22 cellular contexts compared by ENCODE assay signal in the genomic region with DNA sequence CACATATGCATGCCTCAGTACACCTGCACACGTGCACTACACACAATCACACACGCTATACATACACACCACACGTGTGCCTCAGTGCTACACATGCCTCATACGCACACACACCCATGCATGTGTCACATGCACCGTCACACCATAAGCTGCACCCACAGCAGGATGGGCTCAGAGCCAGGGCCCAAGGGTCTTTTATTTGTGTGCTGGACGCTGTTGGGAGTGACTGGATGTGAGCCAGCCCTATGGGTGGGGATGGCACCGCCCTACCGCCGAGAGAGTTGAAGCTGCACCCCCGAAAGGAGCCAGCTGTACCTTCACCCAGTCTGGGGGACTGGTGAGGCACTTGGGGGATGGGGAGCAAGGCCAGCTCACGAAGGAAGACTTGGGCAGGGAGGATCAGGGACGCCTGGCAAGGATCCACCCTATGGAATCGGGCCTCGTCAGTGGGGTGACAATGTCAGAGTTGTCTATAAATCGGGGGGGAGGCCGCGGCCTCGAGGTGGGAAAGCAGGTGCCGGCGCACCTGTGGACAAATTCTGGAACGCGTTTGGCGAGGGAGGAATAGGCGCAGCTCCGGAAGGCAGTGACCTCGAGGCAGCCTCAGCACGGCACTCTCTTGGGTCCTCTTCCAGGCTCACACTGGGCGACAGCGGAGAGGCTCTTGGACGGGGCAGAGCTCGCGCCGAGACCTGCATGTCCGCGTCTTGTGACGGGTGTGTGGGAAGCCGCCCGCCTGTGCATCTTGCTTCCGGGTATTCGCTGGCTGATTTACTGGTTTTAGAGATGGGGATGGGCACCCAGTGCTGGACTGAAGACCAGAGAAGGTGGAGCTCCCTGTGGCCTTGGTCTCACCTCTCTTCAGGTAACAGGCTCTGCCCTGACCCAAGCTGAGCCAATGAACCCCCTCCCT. TPM values are rescaled to one million over a fixed set of nuclear protein-coding genes. Genes with fewer than 3 reads are reported as not detected.
DNase-seq lines count a peak whose midpoint lies in the region; ATAC-seq, FAIRE-seq and TF ChIP-seq lines count a peak whose summit lies in the region.
"Had no signal": no experiment of that assay in that cellular context is flagged by ENCODE, and none has a peak within 500 bp of the region (broad histone marks: within the 10 kb centered on the region; RNA-seq: fewer than 3 reads in every experiment).

No MANE protein-coding gene starts in this region.

- 26% methylated on average over 24 of the region's 40 CpGs for WGBS in HepG2 (ENCODE audit: low lambda C conversion rate)
- 56% methylated on average over 9 of the region's 40 CpGs for WGBS in right lobe of liver (ENCODE audit: insufficient coverage, low coverage, low lambda C conversion rate, missing lambda C conversion rate)

- intact Hi-C loops in HepG2 (cut with micrococcal nuclease; ENCODE audit: unreplicated experiment) (no loop called here), right lobe of liver (cut with DNase I) (no loop called here), PC-9 (cut with micrococcal nuclease; ENCODE audit: unreplicated experiment) (no loop called here), mucosa of descending colon (cut with DNase I, micrococcal nuclease) (no loop called here)

- no peak for TF ChIP-seq POLR2A in HepG2 (IDR thresholded peaks at IDR 0.05; ENCODE audit: insufficient read depth in 1 of 2, low read depth in 2 of 2, low read length in 2 of 2)
- TF ChIP-seq POLR2A in right lobe of liver (IDR thresholded peaks at IDR 0.05) = no peak

- 0 out of 2 replicates have a peak, but pooled peaks cover 5% of the 10 kb centered on the region for H3F3A ChIP-seq in PC-9 (ENCODE audit: insufficient read depth, low read depth)

- H3K4me1 ChIP-seq in HepG2 (ENCODE audit: insufficient read depth, low read length) (peaks cover 36% of the 10 kb centered on the region), right lobe of liver (no peaks in the 10 kb centered on the region), PC-9 (replicated peaks; ENCODE audit: insufficient read depth) (no peaks in the 10 kb centered on the region), mucosa of descending colon (ENCODE audit: low read depth) (peaks cover 2% of the 10 kb centered on the region)
- H3K4me1 ChIP-seq: foreskin keratinocyte had no signal

- POLR2A ChIA-PET in HepG2 (lab: Yijun Ruan, JAX) (interaction anchor here (0.5 kb wide), 1 partner anchor 84 kb away, joined by 3 read pairs; a partner anchor contains a TSS), PC-9 (lab: Charles Lee; ENCODE audit: unreplicated experiment) (interaction anchor here (0.6 to 0.7 kb wide), 3 partner anchors 11 to 123 kb away, joined by 3 to 5 read pairs (median 4); no protein-coding TSS in a partner anchor)

- no peak for TF ChIP-seq RAD21 in HepG2 (CRISPR knock-in tag; IDR thresholded peaks at IDR 0.05)

- DNase-seq in HepG2 (ENCODE audit: low spot score) = no peak
- DNase-seq in right lobe of liver = no peak
- DNase-seq in PC-9 = peak in 1 of 2 experiments; percentile 44
- peak; percentile 73 to 86 (median 85) for DNase-seq in mucosa of descending colon
- no peak for DNase-seq in CD1c-positive myeloid dendritic cell (ENCODE audit: extremely low spot score)
- no peak for DNase-seq in SW480 (ENCODE audit: low spot score)
- no peak for DNase-seq in stimulated activated naive CD4-positive, alpha-beta T cell (lab: John Stamatoyannopoulos, UW)
- DNase-seq: activated CD4-positive, alpha-beta memory T cell treated with anti-CD3 and anti-CD28 coated beads, Interleukin-2, amount 10 ng/mL, durations not matched to agents 7 days and 5 days; activated naive CD8-positive, alpha-beta T cell treated with anti-CD3 and anti-CD28 coated beads, Interleukin-2, amount 10 ng/mL, durations not matched to agents 7 days and 5 days; CD8-positive, alpha-beta memory T cell; cortex of kidney; foreskin keratinocyte; Karpas-422; NCI-H1417 treated with DMSO at 0.1 percent for 48 hours; NCI-H2227 treated with DMSO at 0.1 percent for 48 hours; NK-92 treated with Interleukin-12 subunit alpha and Interleukin-12 subunit beta, amount 100 ng/mL, for 24 hours; retina; SHP77; T-helper 1 cell had no signal

- in situ Hi-C loops in HepG2 (cut with HindIII; ENCODE audit: extremely low pct_ligation_motif_present, low pct_unique_long_range_greater_than_20kb) = no loop called here

- no peak overlapping the region for H2AFZ ChIP-seq in HepG2 (ENCODE audit: low read length)
- no peak overlapping the region for H2AFZ ChIP-seq in PC-9

- ATAC-seq in HepG2 = peak; percentile 37
- ATAC-seq in right lobe of liver = no peak
- peak; percentile 58 for ATAC-seq in mucosa of descending colon
- no peak for ATAC-seq in GM19351 (IDR thresholded peaks at IDR 0.05; ENCODE audit: unreplicated experiment)
- ATAC-seq: foreskin keratinocyte, HCT116 had no signal

- TF ChIP-seq EP300 in HepG2 (IDR thresholded peaks at IDR 0.05; ENCODE audit: low read depth in 2 of 2, low read length in 2 of 2) (no peak), HepG2 (CRISPR knock-in tag; IDR thresholded peaks at IDR 0.05; ENCODE audit: borderline replicate concordance) (no peak)

- H3K9me3 ChIP-seq in HepG2 (ENCODE audit: low read length) = no peaks in the 10 kb centered on the region
- no peaks in the 10 kb centered on the region for H3K9me3 ChIP-seq in right lobe of liver
- no peaks in the 10 kb centered on the region for H3K9me3 ChIP-seq in PC-9 (ENCODE audit: insufficient read depth, low read depth)
- no peaks in the 10 kb centered on the region for H3K9me3 ChIP-seq in mucosa of descending colon
- H3K9me3 ChIP-seq: tibial nerve had no signal

- H3K4me3 ChIP-seq in HepG2 (replicated peaks in 1 of 3; ENCODE audit: insufficient read depth in 1 of 3, low read depth in 2 of 3, low read length in 3 of 3) = peak overlapping the region in 1 of 3 experiments; percentile 44; a peak in 1 of 6 replicates
- H3K4me3 ChIP-seq in right lobe of liver = no peak overlapping the region
- H3K4me3 ChIP-seq in PC-9 = no peak overlapping the region
- H3K4me3 ChIP-seq in mucosa of descending colon = no peak overlapping the region
- H3K4me3 ChIP-seq: tibial nerve had no signal

- H3K79me2 ChIP-seq in HepG2 (ENCODE audit: insufficient read depth, low read length) (no peaks in the 10 kb centered on the region), PC-9 (ENCODE audit: low read depth) (no peaks in the 10 kb centered on the region)

- 0 out of 5 replicates have a peak, but pooled peaks cover 0 to 4% of the 10 kb centered on the region in 2 experiments for H3K36me3 ChIP-seq in HepG2 (replicated peaks in 1 of 2; ENCODE audit: control insufficient read depth in 1 of 2, insufficient read depth in 2 of 2, low read length in 2 of 2)
- peaks cover 0 to 4% (median under 1%) of the 10 kb centered on the region in 4 donors for H3K36me3 ChIP-seq in right lobe of liver
- H3K36me3 ChIP-seq in PC-9 (ENCODE audit: low read depth) = no peaks in the 10 kb centered on the region
- H3K36me3 ChIP-seq in mucosa of descending colon (ENCODE audit: low read depth) = no peaks in the 10 kb centered on the region

- H3K27ac ChIP-seq in HepG2 (ENCODE audit: extremely low read length, insufficient read depth, low read length) (no peak overlapping the region), right lobe of liver (no peak overlapping the region), PC-9 (no peak overlapping the region)
- H3K27ac ChIP-seq: foreskin keratinocyte had no signal

- H3K9me2 ChIP-seq in PC-9 (ENCODE audit: insufficient read depth) = no peaks in the 10 kb centered on the region

- no peak for FAIRE-seq in HepG2 (lab: Jason Lieb, UNC)

- H3K4me2 ChIP-seq in HepG2 (ENCODE audit: low read depth, low read length) (peak overlapping the region; percentile 73), PC-9 (no peak overlapping the region)

- H3K9ac ChIP-seq in HepG2 (ENCODE audit: insufficient read depth, low read depth, low read length) = no peak overlapping the region

- H4K20me1 ChIP-seq in HepG2 (ENCODE audit: insufficient read depth, low read length) (no peaks in the 10 kb centered on the region), PC-9 (ENCODE audit: insufficient read depth) (no peaks in the 10 kb centered on the region)

- TF ChIP-seq CTCF in HepG2 (CRISPR knock-in tag; IDR thresholded peaks at IDR 0.05) (no peak), right lobe of liver (IDR thresholded peaks at IDR 0.05) (no peak), PC-9 (conservative IDR thresholded peaks at IDR 0.05) (no peak), mucosa of descending colon (IDR thresholded peaks at IDR 0.05) (no peak)

- BruUV-seq in HepG2 (replicated peaks; lab: Mats Ljungman, UMichigan) = no TSS peak
- TSS peak; percentile 32 for BruUV-seq in PC-9 (replicated peaks; lab: Mats Ljungman, UMichigan)

- H3K27me3 ChIP-seq in HepG2 (ENCODE audit: control insufficient read depth in 1 of 2, insufficient read depth in 2 of 2, low read length in 2 of 2) (peaks cover 18 to 49% of the 10 kb centered on the region in 2 experiments; a peak in 4 of 5 replicates), right lobe of liver (no peaks in the 10 kb centered on the region), PC-9 (ENCODE audit: insufficient read depth, low read depth) (peaks cover 8% of the 10 kb centered on the region)
- H3K27me3 ChIP-seq: tibial nerve had no signal

- CTCF ChIA-PET in HepG2 (lab: Yijun Ruan, JAX; ENCODE audit: low intra/inter-chr PET ratio, low total read pairs) (no interaction called here), PC-9 (lab: Charles Lee) (no interaction called here)

RNA-seq across cellular contexts. Expression of a gene that starts 7.3 kb away (rescaled TPM):
- total RNA-seq in HepG2 (2016; rRNA removed; fragmentation: Illumina TruSeq; extraction: Trizol) (not detected in 2 replicates), right lobe of liver (1 to 10 TPM in 1 of 6 experiments, under 1 TPM in 5; 0.37 to 1.3 (median 0.80) TPM), PC-9 (2021) (not detected in 2 replicates), mucosa of descending colon (10 to 100 TPM in 1 of 3 donors, 1 to 10 TPM in 2; 2.6 to 10.0 (median 8.1) TPM)
- total RNA-seq in HepG2 (2016; cell fraction: cytosol; rRNA removed; fragmentation: Illumina TruSeq; extraction: Trizol; ENCODE audit: low read depth) = not detected in 2 replicates
- not detected in 2 replicates for total RNA-seq in HepG2 (2016; cell fraction: insoluble cytoplasmic fraction; rRNA removed; fragmentation: Illumina TruSeq; extraction: Trizol)
- not detected in 2 replicates for total RNA-seq in HepG2 (2016; cell fraction: membrane; rRNA removed; fragmentation: Illumina TruSeq; extraction: Trizol)
- total RNA-seq in HepG2 (2016; cell fraction: nucleus; rRNA removed; fragmentation: Illumina TruSeq; extraction: Trizol) = not detected in 2 replicates
- 0.11 and 0.24 TPM in 2 replicates for polyA plus RNA-seq in HepG2 (2011; rRNA removed)
- polyA plus RNA-seq in HepG2 (2011; cell fraction: cytosol; rRNA removed) = 0.03 TPM in 2 replicates
- polyA plus RNA-seq in HepG2 (2011; cell fraction: nucleus; rRNA removed) = 3.2 and 3.4 TPM in 2 replicates
- polyA plus RNA-seq in HepG2 (2012) = 0.09 TPM in 2 replicates
- not detected in 2 replicates for polyA plus RNA-seq in HepG2 (2016; cell fraction: cytosol; fragmentation: Illumina TruSeq; extraction: Trizol; ENCODE audit: low read depth)
- polyA plus RNA-seq in HepG2 (2016; cell fraction: insoluble cytoplasmic fraction; fragmentation: Illumina TruSeq; extraction: Trizol; ENCODE audit: low read depth) = not detected in 2 replicates
- not detected in 2 replicates for polyA plus RNA-seq in HepG2 (2016; cell fraction: membrane; fragmentation: Illumina TruSeq; extraction: Trizol; ENCODE audit: low read depth)
- polyA plus RNA-seq in HepG2 (2016; cell fraction: nucleus; fragmentation: Illumina TruSeq; extraction: Trizol; ENCODE audit: insufficient read depth, low read depth) = not detected in 2 replicates
- polyA minus RNA-seq in HepG2 (2011; rRNA and poly(A)+ RNA removed; ENCODE audit: low replicate concordance) = not detected in 2 replicates
- not detected in 2 replicates for polyA minus RNA-seq in HepG2 (2011; cell fraction: cytosol; rRNA and poly(A)+ RNA removed)
- 0.25 and 0.26 TPM in 2 replicates for polyA minus RNA-seq in HepG2 (2011; cell fraction: nucleus; rRNA and poly(A)+ RNA removed)
- total RNA-seq: activated naive CD8-positive, alpha-beta T cell treated with anti-CD3 and anti-CD28 coated beads, Interleukin-2, amount 10 ng/mL, durations not matched to agents 7 days and 5 days; foreskin keratinocyte had no signal
- polyA plus RNA-seq: CD8-positive, alpha-beta memory T cell had no signal

RNA-seq across cellular contexts. Expression of a gene that starts 12.0 kb away (rescaled TPM):
- 0.24 TPM in 1 of 2 replicates, not detected in the other for total RNA-seq in HepG2 (2016; rRNA removed; fragmentation: Illumina TruSeq; extraction: Trizol)
- total RNA-seq in HepG2 (2016; cell fraction: cytosol; rRNA removed; fragmentation: Illumina TruSeq; extraction: Trizol; ENCODE audit: low read depth) = 0.26 and 0.61 TPM in 2 replicates
- 0.11 TPM in 1 of 2 replicates, not detected in the other for total RNA-seq in HepG2 (2016; cell fraction: insoluble cytoplasmic fraction; rRNA removed; fragmentation: Illumina TruSeq; extraction: Trizol)
- 0.21 and 0.31 TPM in 2 replicates for total RNA-seq in HepG2 (2016; cell fraction: membrane; rRNA removed; fragmentation: Illumina TruSeq; extraction: Trizol)
- not detected in 2 replicates for total RNA-seq in HepG2 (2016; cell fraction: nucleus; rRNA removed; fragmentation: Illumina TruSeq; extraction: Trizol)
- polyA plus RNA-seq in HepG2 (2011; rRNA removed) = 0.48 and 0.63 TPM in 2 replicates
- 0.33 and 0.58 TPM in 2 replicates for polyA plus RNA-seq in HepG2 (2011; cell fraction: cytosol; rRNA removed)
- 3.2 and 3.7 TPM in 2 replicates for polyA plus RNA-seq in HepG2 (2011; cell fraction: nucleus; rRNA removed)
- polyA plus RNA-seq in HepG2 (2012) = 0.17 and 0.36 TPM in 2 replicates
- polyA plus RNA-seq in HepG2 (2016; cell fraction: cytosol; fragmentation: Illumina TruSeq; extraction: Trizol; ENCODE audit: low read depth) = 0.16 TPM in 1 of 2 replicates, not detected in the other
- polyA plus RNA-seq in HepG2 (2016; cell fraction: insoluble cytoplasmic fraction; fragmentation: Illumina TruSeq; extraction: Trizol; ENCODE audit: low read depth) = not detected in 2 replicates
- polyA plus RNA-seq in HepG2 (2016; cell fraction: membrane; fragmentation: Illumina TruSeq; extraction: Trizol; ENCODE audit: low read depth) = not detected in 2 replicates
- polyA plus RNA-seq in HepG2 (2016; cell fraction: nucleus; fragmentation: Illumina TruSeq; extraction: Trizol; ENCODE audit: insufficient read depth, low read depth) = not detected in 2 replicates
- polyA minus RNA-seq in HepG2 (2011; rRNA and poly(A)+ RNA removed; ENCODE audit: low replicate concordance) = not detected in 2 replicates
- not detected in 2 replicates for polyA minus RNA-seq in HepG2 (2011; cell fraction: cytosol; rRNA and poly(A)+ RNA removed)
- polyA minus RNA-seq in HepG2 (2011; cell fraction: nucleus; rRNA and poly(A)+ RNA removed) = 0.50 TPM in 1 of 2 replicates, not detected in the other
- total RNA-seq in right lobe of liver = not detected
- not detected in 2 replicates for total RNA-seq in PC-9 (2021)
- 1 to 10 TPM; 1.7 to 6.8 (median 1.9) TPM for total RNA-seq in mucosa of descending colon
- total RNA-seq: activated CD4-positive, alpha-beta memory T cell treated with anti-CD3 and anti-CD28 coated beads, Interleukin-2, amount 10 ng/mL, durations not matched to agents 7 days and 5 days; activated naive CD8-positive, alpha-beta T cell treated with anti-CD3 and anti-CD28 coated beads, Interleukin-2, amount 10 ng/mL, durations not matched to agents 7 days and 5 days; CD8-positive, alpha-beta memory T cell; foreskin keratinocyte; tibial nerve had no signal
- polyA plus RNA-seq: CD8-positive, alpha-beta memory T cell; foreskin keratinocyte had no signal

RNA-seq across cellular contexts. Expression of a gene that starts 14.6 kb away (rescaled TPM):
- 0.35 and 0.60 TPM in 2 replicates for total RNA-seq in HepG2 (2016; rRNA removed; fragmentation: Illumina TruSeq; extraction: Trizol)
- not detected in 2 replicates for total RNA-seq in HepG2 (2016; cell fraction: cytosol; rRNA removed; fragmentation: Illumina TruSeq; extraction: Trizol; ENCODE audit: low read depth)
- 0.50 TPM in 1 of 2 replicates, not detected in the other for total RNA-seq in HepG2 (2016; cell fraction: insoluble cytoplasmic fraction; rRNA removed; fragmentation: Illumina TruSeq; extraction: Trizol)
- not detected in 2 replicates for total RNA-seq in HepG2 (2016; cell fraction: membrane; rRNA removed; fragmentation: Illumina TruSeq; extraction: Trizol)
- total RNA-seq in HepG2 (2016; cell fraction: nucleus; rRNA removed; fragmentation: Illumina TruSeq; extraction: Trizol) = 0.81 and 1.0 TPM in 2 replicates
- 1.9 and 2.9 TPM in 2 replicates for polyA plus RNA-seq in HepG2 (2011; rRNA removed)
- polyA plus RNA-seq in HepG2 (2011; cell fraction: cytosol; rRNA removed) = 1.2 and 1.4 TPM in 2 replicates
- polyA plus RNA-seq in HepG2 (2011; cell fraction: nucleus; rRNA removed) = 10.2 and 14.0 TPM in 2 replicates
- polyA plus RNA-seq in HepG2 (2012) = 0.63 and 1.1 TPM in 2 replicates
- not detected in 2 replicates for polyA plus RNA-seq in HepG2 (2016; cell fraction: cytosol; fragmentation: Illumina TruSeq; extraction: Trizol; ENCODE audit: low read depth)
- polyA plus RNA-seq in HepG2 (2016; cell fraction: insoluble cytoplasmic fraction; fragmentation: Illumina TruSeq; extraction: Trizol; ENCODE audit: low read depth) = not detected in 2 replicates
- polyA plus RNA-seq in HepG2 (2016; cell fraction: membrane; fragmentation: Illumina TruSeq; extraction: Trizol; ENCODE audit: low read depth) = not detected in 2 replicates
- polyA plus RNA-seq in HepG2 (2016; cell fraction: nucleus; fragmentation: Illumina TruSeq; extraction: Trizol; ENCODE audit: insufficient read depth, low read depth) = 1.8 and 2.1 TPM in 2 replicates
- polyA minus RNA-seq in HepG2 (2011; rRNA and poly(A)+ RNA removed; ENCODE audit: low replicate concordance) = 1.3 TPM in 1 of 2 replicates, not detected in the other
- not detected in 2 replicates for polyA minus RNA-seq in HepG2 (2011; cell fraction: cytosol; rRNA and poly(A)+ RNA removed)
- 0.99 TPM in 1 of 2 replicates, not detected in the other for polyA minus RNA-seq in HepG2 (2011; cell fraction: nucleus; rRNA and poly(A)+ RNA removed)
- total RNA-seq in right lobe of liver = not detected
- not detected in 2 replicates for total RNA-seq in PC-9 (2021)
- 1 to 10 TPM in 2 of 3 donors, under 1 TPM in 1; 0.23 to 2.8 (median 1.3) TPM for total RNA-seq in mucosa of descending colon
- total RNA-seq: activated CD4-positive, alpha-beta memory T cell treated with anti-CD3 and anti-CD28 coated beads, Interleukin-2, amount 10 ng/mL, durations not matched to agents 7 days and 5 days; CD8-positive, alpha-beta memory T cell had no signal
- polyA plus RNA-seq: CD8-positive, alpha-beta memory T cell had no signal

RNA-seq across cellular contexts. Expression of a gene that starts 33.8 kb away (rescaled TPM):
- total RNA-seq in HepG2 (2016; rRNA removed; fragmentation: Illumina TruSeq; extraction: Trizol) (15.5 and 29.2 TPM in 2 replicates), right lobe of liver (10 to 100 TPM; 31.7 to 64.8 (median 41.9) TPM), PC-9 (2021) (126 and 131 TPM in 2 replicates), mucosa of descending colon (100 to 1,000 TPM in 1 of 3 donors, 10 to 100 TPM in 2; 87.1 to 129 (median 99.1) TPM)
- total RNA-seq in HepG2 (2016; cell fraction: cytosol; rRNA removed; fragmentation: Illumina TruSeq; extraction: Trizol; ENCODE audit: low read depth) = 11.6 and 13.4 TPM in 2 replicates
- total RNA-seq in HepG2 (2016; cell fraction: insoluble cytoplasmic fraction; rRNA removed; fragmentation: Illumina TruSeq; extraction: Trizol) = 15.3 and 31.7 TPM in 2 replicates
- total RNA-seq in HepG2 (2016; cell fraction: membrane; rRNA removed; fragmentation: Illumina TruSeq; extraction: Trizol) = 31.9 and 37.8 TPM in 2 replicates
- 27.3 and 30.0 TPM in 2 replicates for total RNA-seq in HepG2 (2016; cell fraction: nucleus; rRNA removed; fragmentation: Illumina TruSeq; extraction: Trizol)
- 34.4 and 40.2 TPM in 2 replicates for polyA plus RNA-seq in HepG2 (2011; rRNA removed)
- polyA plus RNA-seq in HepG2 (2011; cell fraction: cytosol; rRNA removed) = 26.3 and 36.7 TPM in 2 replicates
- 59.9 and 63.5 TPM in 2 replicates for polyA plus RNA-seq in HepG2 (2011; cell fraction: nucleus; rRNA removed)
- polyA plus RNA-seq in HepG2 (2012) = 41.7 and 43.9 TPM in 2 replicates
- polyA plus RNA-seq in HepG2 (2016; cell fraction: cytosol; fragmentation: Illumina TruSeq; extraction: Trizol; ENCODE audit: low read depth) = 14.9 and 22.9 TPM in 2 replicates
- 19.9 and 25.2 TPM in 2 replicates for polyA plus RNA-seq in HepG2 (2016; cell fraction: insoluble cytoplasmic fraction; fragmentation: Illumina TruSeq; extraction: Trizol; ENCODE audit: low read depth)
- polyA plus RNA-seq in HepG2 (2016; cell fraction: membrane; fragmentation: Illumina TruSeq; extraction: Trizol; ENCODE audit: low read depth) = 32.6 and 36.0 TPM in 2 replicates
- 60.5 and 64.6 TPM in 2 replicates for polyA plus RNA-seq in HepG2 (2016; cell fraction: nucleus; fragmentation: Illumina TruSeq; extraction: Trizol; ENCODE audit: insufficient read depth, low read depth)
- 12.9 and 44.2 TPM in 2 replicates for polyA minus RNA-seq in HepG2 (2011; rRNA and poly(A)+ RNA removed; ENCODE audit: low replicate concordance)
- polyA minus RNA-seq in HepG2 (2011; cell fraction: cytosol; rRNA and poly(A)+ RNA removed) = 18.8 and 24.3 TPM in 2 replicates
- 14.2 and 16.0 TPM in 2 replicates for polyA minus RNA-seq in HepG2 (2011; cell fraction: nucleus; rRNA and poly(A)+ RNA removed)

RNA-seq across cellular contexts. Expression of a gene that starts 39.1 kb away (rescaled TPM):
- total RNA-seq in HepG2 (2016; rRNA removed; fragmentation: Illumina TruSeq; extraction: Trizol) (37.3 and 56.9 TPM in 2 replicates), right lobe of liver (10 to 100 TPM; 18.9 to 30.2 (median 20.4) TPM), PC-9 (2021) (64.3 and 66.9 TPM in 2 replicates), mucosa of descending colon (10 to 100 TPM; 47.8 to 86.8 (median 67.2) TPM)
- total RNA-seq in HepG2 (2016; cell fraction: cytosol; rRNA removed; fragmentation: Illumina TruSeq; extraction: Trizol; ENCODE audit: low read depth) = 25.5 and 29.1 TPM in 2 replicates
- 43.9 and 57.2 TPM in 2 replicates for total RNA-seq in HepG2 (2016; cell fraction: insoluble cytoplasmic fraction; rRNA removed; fragmentation: Illumina TruSeq; extraction: Trizol)
- 16.2 and 21.8 TPM in 2 replicates for total RNA-seq in HepG2 (2016; cell fraction: membrane; rRNA removed; fragmentation: Illumina TruSeq; extraction: Trizol)
- 54.3 and 62.8 TPM in 2 replicates for total RNA-seq in HepG2 (2016; cell fraction: nucleus; rRNA removed; fragmentation: Illumina TruSeq; extraction: Trizol)
- polyA plus RNA-seq in HepG2 (2011; rRNA removed) = 48.7 and 49.0 TPM in 2 replicates
- polyA plus RNA-seq in HepG2 (2011; cell fraction: cytosol; rRNA removed) = 15.2 and 20.9 TPM in 2 replicates
- 310 and 328 TPM in 2 replicates for polyA plus RNA-seq in HepG2 (2011; cell fraction: nucleus; rRNA removed)
- 47.0 and 48.8 TPM in 2 replicates for polyA plus RNA-seq in HepG2 (2012)
- polyA plus RNA-seq in HepG2 (2016; cell fraction: cytosol; fragmentation: Illumina TruSeq; extraction: Trizol; ENCODE audit: low read depth) = 11.6 and 12.4 TPM in 2 replicates
- 45.6 and 50.0 TPM in 2 replicates for polyA plus RNA-seq in HepG2 (2016; cell fraction: insoluble cytoplasmic fraction; fragmentation: Illumina TruSeq; extraction: Trizol; ENCODE audit: low read depth)
- polyA plus RNA-seq in HepG2 (2016; cell fraction: membrane; fragmentation: Illumina TruSeq; extraction: Trizol; ENCODE audit: low read depth) = 10.2 and 11.6 TPM in 2 replicates
- 113 and 119 TPM in 2 replicates for polyA plus RNA-seq in HepG2 (2016; cell fraction: nucleus; fragmentation: Illumina TruSeq; extraction: Trizol; ENCODE audit: insufficient read depth, low read depth)
- polyA minus RNA-seq in HepG2 (2011; rRNA and poly(A)+ RNA removed; ENCODE audit: low replicate concordance) = 17.1 and 19.6 TPM in 2 replicates
- 6.7 and 10.6 TPM in 2 replicates for polyA minus RNA-seq in HepG2 (2011; cell fraction: cytosol; rRNA and poly(A)+ RNA removed)
- 142 and 151 TPM in 2 replicates for polyA minus RNA-seq in HepG2 (2011; cell fraction: nucleus; rRNA and poly(A)+ RNA removed)

Comparison
In these comparisons a context has a peak if more than half of its experiments do, and no peak if none do; other contexts are left out.
1. ATAC-seq: peak in HepG2 (single experiment) and mucosa of descending colon (single experiment); none in right lobe of liver (0 of 4) and GM19351 (single experiment).
2. DNase-seq: peak in mucosa of descending colon (3 of 3); none in HepG2 (single experiment), right lobe of liver (0 of 3), CD1c-positive myeloid dendritic cell (single experiment), SW480 (single experiment) and stimulated activated naive CD4-positive, alpha-beta T cell (0 of 6).